Comparison of ENCODE assay signal across 11 cellular contexts in genomic region chr7:128755816-128756476, GRCh38. TPM values are rescaled to one million over a fixed set of nuclear protein-coding genes. Genes with fewer than 3 reads are reported as not detected.
DNase-seq lines count a peak whose midpoint lies in the region; ATAC-seq, FAIRE-seq and TF ChIP-seq lines count a peak whose summit lies in the region.
"Had no signal": no experiment of that assay in that cellular context is flagged by ENCODE, and none has a peak within 500 bp of the region (broad histone marks: within the 10 kb centered on the region; RNA-seq: fewer than 3 reads in every experiment).

No MANE protein-coding gene starts in this region.

- H3K27ac ChIP-seq in K562 (ENCODE audit: extremely low read depth, low read depth, low read length) (no peak overlapping the region), transverse colon (peak overlapping the region; percentile 71 to 83 (median 82)), Peyer's patch (peak overlapping the region in 1 of 4 donors; percentile 75)

- H3K4me1 ChIP-seq in K562 (replicated peaks in 1 of 2; ENCODE audit: control insufficient read depth in 2 of 2, insufficient read depth in 2 of 2, low read length in 2 of 2) (no peaks in the 10 kb centered on the region), transverse colon (peaks cover 0 to 3% (median 3%) of the 10 kb centered on the region in 4 donors), Peyer's patch (no peaks in the 10 kb centered on the region)

- DNase-seq in NCI-H1105 treated with DMSO at 0.1 percent for 48 hours (lab: John Stamatoyannopoulos, UW) (peak; percentile 91), K562 (ENCODE audit: extremely low read depth in 1 of 4, low spot score in 3 of 4) (no peak), iris pigment epithelial cell (ENCODE audit: low read depth) (peak; percentile 95), transverse colon (no peak), Peyer's patch (no peak), SW480 (ENCODE audit: low spot score) (no peak), NCI-H82 (lab: John Stamatoyannopoulos, UW) (no peak)
- DNase-seq: activated effector memory CD4-positive, alpha-beta T cell treated with anti-CD3 and anti-CD28 coated beads, Interleukin-2, amount 50 U/mL, for 16 hours; erythroblast; NCI-H2107 had no signal

- H3K36me3 ChIP-seq in K562 (ENCODE audit: control insufficient read depth, insufficient read depth, low read length): peaks cover 96% of the 10 kb centered on the region
- H3K36me3 ChIP-seq in transverse colon: peaks cover 0 to 43% (median 14%) of the 10 kb centered on the region in 4 donors
- peaks cover 0 to 58% (median 0%) of the 10 kb centered on the region in 3 donors for H3K36me3 ChIP-seq in Peyer's patch

- POLR2A ChIA-PET in K562 (lab: Yijun Ruan, JAX): interaction anchor here (0.6 to 12.2 kb wide), 15 partner anchors 8 to 424 kb away, joined by 3 to 216 read pairs (median 4); partner anchors contain the start of genes CALU, CCDC136 and IMPDH1

- CTCF ChIA-PET in K562 (lab: Yijun Ruan, JAX; ENCODE audit: low intra/inter-chr PET ratio): no interaction called here

- H3K4me2 ChIP-seq in K562 (ENCODE audit: insufficient read depth, low read length): no peak overlapping the region

- TF ChIP-seq RAD21 in K562 (CRISPR knock-in tag; conservative IDR thresholded peaks at IDR 0.05 in 1 of 2, IDR thresholded peaks at IDR 0.05 in 1 of 2): no peak

- no peaks in the 10 kb centered on the region for H3K9me3 ChIP-seq in K562 (replicated peaks; ENCODE audit: control insufficient read depth, insufficient read depth, low read depth, low read length)
- H3K9me3 ChIP-seq in transverse colon: no peaks in the 10 kb centered on the region
- H3K9me3 ChIP-seq in Peyer's patch: no peaks in the 10 kb centered on the region

- no peaks in the 10 kb centered on the region for H3K27me3 ChIP-seq in K562 (ENCODE audit: control insufficient read depth in 2 of 2, insufficient read depth in 2 of 2, low read length in 2 of 2)
- no peaks in the 10 kb centered on the region for H3K27me3 ChIP-seq in transverse colon
- H3K27me3 ChIP-seq in Peyer's patch: no peaks in the 10 kb centered on the region

- TF ChIP-seq POLR2A in K562 (conservative IDR thresholded peaks at IDR 0.05) (no peak), transverse colon (IDR thresholded peaks at IDR 0.05) (no peak), Peyer's patch (IDR thresholded peaks at IDR 0.05) (no peak)

- no peak for FAIRE-seq in K562 (lab: Jason Lieb, UNC)

- TF ChIP-seq EP300 in K562 (IDR thresholded peaks at IDR 0.05; ENCODE audit: low read length) (no peak), transverse colon (IDR thresholded peaks at IDR 0.05; ENCODE audit: low read depth) (peak; percentile 56)

- no peak for TF ChIP-seq CTCF in K562 (IDR thresholded peaks at IDR 0.05 in 2 of 3, conservative IDR thresholded peaks at IDR 0.05 in 1 of 3; ENCODE audit: insufficient read depth in 2 of 3, low read depth in 1 of 3, low read length in 3 of 3)
- no peak for TF ChIP-seq CTCF in transverse colon (IDR thresholded peaks at IDR 0.05)
- no peak for TF ChIP-seq CTCF in Peyer's patch (IDR thresholded peaks at IDR 0.05)

- WGBS in K562 (ENCODE audit: insufficient coverage, low coverage, missing lambda C conversion rate): 91% methylated on average over 5 of the region's 5 CpGs
- 79 to 83% methylated on average over 4 to 5 of the region's 5 CpGs for WGBS in transverse colon (ENCODE audit: low coverage in 1 of 2), 2 donors

- BruUV-seq in K562 (replicated peaks; lab: Mats Ljungman, UMichigan): no TSS peak

- H4K20me1 ChIP-seq in K562 (replicated peaks; ENCODE audit: control insufficient read depth, insufficient read depth, low read length): peaks cover 14% of the 10 kb centered on the region

- H3K9me1 ChIP-seq in K562 (ENCODE audit: control insufficient read depth, insufficient read depth, low read length): peaks cover 5% of the 10 kb centered on the region

- H3K4me3 ChIP-seq in K562 (no peak overlapping the region), transverse colon (no peak overlapping the region), Peyer's patch (no peak overlapping the region)

- H2AFZ ChIP-seq in K562 (ENCODE audit: low read depth, low read length): no peak overlapping the region

- peaks cover 46% of the 10 kb centered on the region for H3K79me2 ChIP-seq in K562 (ENCODE audit: control insufficient read depth, insufficient read depth, low read length)

- no peak overlapping the region for H3K9ac ChIP-seq in K562 (ENCODE audit: insufficient read depth in 1 of 2, low read depth in 2 of 2, low read length in 2 of 2)

- ATAC-seq in K562 (no peak; the same call in 2 of the 3 replicates), GM21723 (IDR thresholded peaks at IDR 0.05; ENCODE audit: unreplicated experiment) (no peak)

- intact Hi-C loops in K562 (cut with micrococcal nuclease): loop anchor here (10.0 kb wide), 1 partner anchor 281 kb away; the partner anchor contains the start of gene METTL2B
- intact Hi-C loops in transverse colon (cut with DNase I; ENCODE audit: low total_unique reads): loop anchor here (2.0 kb wide), 1 partner anchor 77 kb away; no protein-coding TSS in a partner anchor

- in situ Hi-C loops in K562 (cut with MboI): no loop called here
- in situ Hi-C loops in transverse colon (cut with MboI; ENCODE audit: low pct_ligation_motif_present in 1 of 4, low pct_unique_long_range_greater_than_20kb in 1 of 4, low sequenced_read_pairs in 3 of 4): no loop called here

TF ChIP-seq in K562, 482 proteins besides CTCF, POLR2A, EP300 and RAD21:
- peak; percentile 37 for TF ChIP-seq POLR2B (IDR thresholded peaks at IDR 0.05; ENCODE audit: low read depth, partially characterized antibody)
- no peak for TF ChIP-seq TBP (optimal IDR thresholded peaks at IDR 0.05; ENCODE audit: low read depth, low read length)

RNA-seq across cellular contexts. Expression of gene CALU, which starts 16.8 kb away (rescaled TPM):
- total RNA-seq in K562 (2011; cell fraction: chromatin; rRNA removed; ENCODE audit: low replicate concordance): 110 and 296 TPM in 2 replicates
- total RNA-seq in K562 (2011; cell fraction: nucleolus; rRNA removed): 143 and 167 TPM in 2 replicates
- total RNA-seq in K562 (2011; cell fraction: nucleoplasm; rRNA removed): 289 and 411 TPM in 2 replicates
- 171 and 210 TPM in 2 replicates for total RNA-seq in K562 (2014; rRNA removed)
- 261 and 289 TPM in 2 replicates for total RNA-seq in K562 (2014; rRNA removed; fragmentation: Illumina TruSeq; extraction: Trizol)
- total RNA-seq in K562 (2015; rRNA removed; fragmentation: Illumina TruSeq; extraction: Trizol): 252 and 263 TPM in 2 replicates
- total RNA-seq in K562 (2021): 166 and 170 TPM in 2 replicates
- polyA plus RNA-seq in K562 (2011; rRNA removed): 167 and 193 TPM in 2 replicates
- polyA plus RNA-seq in K562 (2011; cell fraction: cytosol; rRNA removed): 48.3 and 113 TPM in 2 replicates
- 43.6 and 64.9 TPM in 2 replicates for polyA plus RNA-seq in K562 (2011; cell fraction: nucleus; rRNA removed)
- polyA plus RNA-seq in K562 (2012): 185 and 229 TPM in 2 replicates
- polyA plus RNA-seq in K562 (2014; fragmentation: Illumina TruSeq; extraction: Trizol): 211 and 265 TPM in 2 replicates
- polyA plus RNA-seq in K562 (2014; fragmentation: Nextera tagmentation; extraction: Ambion mirVana): 100 to 1,000 TPM; 215 to 286 TPM
- polyA plus RNA-seq in K562 (2014; rRNA removed): 173 and 177 TPM in 2 replicates
- 359 and 418 TPM in 2 replicates for polyA minus RNA-seq in K562 (2011; rRNA and poly(A)+ RNA removed)
- polyA minus RNA-seq in K562 (2011; cell fraction: cytosol; rRNA and poly(A)+ RNA removed): 111 and 121 TPM in 2 replicates
- 25.2 and 55.2 TPM in 2 replicates for polyA minus RNA-seq in K562 (2011; cell fraction: nucleus; rRNA and poly(A)+ RNA removed)
- total RNA-seq in transverse colon: 1,000 to 10,000 TPM in 1 of 4 donors, 10 to 100 TPM in 3; 23.6 to 1,780 (median 44.0) TPM
- total RNA-seq in Peyer's patch: 10 to 100 TPM; 21.6 to 42.1 (median 27.6) TPM

RNA-seq across cellular contexts. Expression of gene OPN1SW, which starts 19.6 kb away (rescaled TPM):
- not detected in 2 replicates for total RNA-seq in K562 (2011; cell fraction: chromatin; rRNA removed; ENCODE audit: low replicate concordance)
- total RNA-seq in K562 (2011; cell fraction: nucleolus; rRNA removed): not detected in 2 replicates
- not detected in 2 replicates for total RNA-seq in K562 (2011; cell fraction: nucleoplasm; rRNA removed)
- total RNA-seq in K562 (2014; rRNA removed): not detected in 2 replicates
- not detected in 2 replicates for total RNA-seq in K562 (2014; rRNA removed; fragmentation: Illumina TruSeq; extraction: Trizol)
- total RNA-seq in K562 (2015; rRNA removed; fragmentation: Illumina TruSeq; extraction: Trizol): not detected in 2 replicates
- not detected in 2 replicates for total RNA-seq in K562 (2021)
- not detected in 2 replicates for polyA plus RNA-seq in K562 (2011; rRNA removed)
- not detected in 2 replicates for polyA plus RNA-seq in K562 (2011; cell fraction: cytosol; rRNA removed)
- not detected in 2 replicates for polyA plus RNA-seq in K562 (2011; cell fraction: nucleus; rRNA removed)
- polyA plus RNA-seq in K562 (2012): 0.09 and 0.24 TPM in 2 replicates
- not detected in 2 replicates for polyA plus RNA-seq in K562 (2014; fragmentation: Illumina TruSeq; extraction: Trizol)
- 1 to 10 TPM in 1 of 2 experiments, under 1 TPM in 1; 0.84 to 1.0 TPM for polyA plus RNA-seq in K562 (2014; fragmentation: Nextera tagmentation; extraction: Ambion mirVana)
- polyA plus RNA-seq in K562 (2014; rRNA removed): not detected in 2 replicates
- polyA minus RNA-seq in K562 (2011; rRNA and poly(A)+ RNA removed): not detected in 2 replicates
- polyA minus RNA-seq in K562 (2011; cell fraction: cytosol; rRNA and poly(A)+ RNA removed): not detected in 2 replicates
- polyA minus RNA-seq in K562 (2011; cell fraction: nucleus; rRNA and poly(A)+ RNA removed): not detected in 2 replicates
- not detected for total RNA-seq in transverse colon
- total RNA-seq in Peyer's patch: not detected

RNA-seq across cellular contexts. Expression of gene CCDC136, which starts 35.8 kb away (rescaled TPM):
- total RNA-seq in K562 (2011; cell fraction: chromatin; rRNA removed; ENCODE audit: low replicate concordance): 153 and 165 TPM in 2 replicates
- total RNA-seq in K562 (2011; cell fraction: nucleolus; rRNA removed): 88.4 and 89.7 TPM in 2 replicates
- total RNA-seq in K562 (2011; cell fraction: nucleoplasm; rRNA removed): 120 and 159 TPM in 2 replicates
- total RNA-seq in K562 (2014; rRNA removed) (17.0 and 23.5 TPM in 2 replicates), K562 (2014; rRNA removed; fragmentation: Illumina TruSeq; extraction: Trizol) (15.3 and 18.8 TPM in 2 replicates), K562 (2015; rRNA removed; fragmentation: Illumina TruSeq; extraction: Trizol) (27.6 and 28.7 TPM in 2 replicates), K562 (2021) (23.7 and 26.5 TPM in 2 replicates), transverse colon (10 to 100 TPM in 2 of 4 donors, 1 to 10 TPM in 2; 1.9 to 16.5 (median 8.3) TPM), Peyer's patch (10 to 100 TPM in 2 of 4 donors, 1 to 10 TPM in 1, under 1 TPM in 1; 0.35 to 35.5 (median 6.1) TPM)
- polyA plus RNA-seq in K562 (2011; rRNA removed) (40.2 and 45.0 TPM in 2 replicates), K562 (2014; fragmentation: Illumina TruSeq; extraction: Trizol) (23.5 and 26.9 TPM in 2 replicates), K562 (2014; fragmentation: Nextera tagmentation; extraction: Ambion mirVana) (1 to 10 TPM; 2.4 TPM), K562 (2014; rRNA removed) (34.8 and 40.8 TPM in 2 replicates)
- polyA plus RNA-seq in K562 (2011; cell fraction: cytosol; rRNA removed): 12.2 and 20.3 TPM in 2 replicates
- polyA plus RNA-seq in K562 (2011; cell fraction: nucleus; rRNA removed): 165 and 172 TPM in 2 replicates
- 30.6 and 53.3 TPM in 2 replicates for polyA plus RNA-seq in K562 (2012)
- polyA minus RNA-seq in K562 (2011; rRNA and poly(A)+ RNA removed): 31.9 and 36.9 TPM in 2 replicates
- 9.3 and 17.3 TPM in 2 replicates for polyA minus RNA-seq in K562 (2011; cell fraction: cytosol; rRNA and poly(A)+ RNA removed)
- polyA minus RNA-seq in K562 (2011; cell fraction: nucleus; rRNA and poly(A)+ RNA removed): 47.4 and 54.8 TPM in 2 replicates

Comparison
In these comparisons a context has a peak if more than half of its experiments do, and no peak if none do; other contexts are left out.
1. DNase-seq: peak in NCI-H1105 treated with DMSO at 0.1 percent for 48 hours (single experiment) and iris pigment epithelial cell (single experiment); none in K562 (0 of 4), transverse colon (single experiment), Peyer's patch (0 of 3), SW480 (single experiment) and NCI-H82 (single experiment).